Comparison of ENCODE assay signal across 24 cellular contexts in genomic region chr6:37704066-37704465, GRCh38.
"Had no signal": no experiment of that assay in that cellular context is flagged by ENCODE, and none has a peak within 500 bp of the region (broad histone marks: within the 10 kb centered on the region; RNA-seq: fewer than 3 reads in every experiment).

No MANE protein-coding gene starts in this region.

- H3K36me3 ChIP-seq: esophagus squamous epithelium, gastroesophageal sphincter, thoracic aorta, upper lobe of left lung had no signal

- ATAC-seq: activated naive CD8-positive, alpha-beta T cell treated with anti-CD3 and anti-CD28 coated beads, Interleukin-2, amount 50 U/mL, for 24 hours; activated T-cell treated with anti-CD3 and anti-CD28 coated beads, Interleukin-2, amount 50 U/mL, for 4 hours; gastroesophageal sphincter; left ventricle myocardium superior; psoas muscle; right cardiac atrium had no signal

- DNase-seq: activated CD4-positive, alpha-beta T cell treated with anti-CD3 and anti-CD28 coated beads for 4 hours; activated CD4-positive, alpha-beta T cell treated with anti-CD3 and anti-CD28 coated beads, Interleukin-2, amount 50 U/mL, for 48 hours; activated CD4-positive, CD25-positive, alpha-beta regulatory T cell; activated CD8-positive, alpha-beta memory T cell treated with anti-CD3 and anti-CD28 coated beads, Interleukin-2, amount 50 U/mL, for 48 hours; activated naive CD4-positive, alpha-beta T cell treated with Interleukin-2 at 50 U/mL for 16 hours; activated naive CD8-positive, alpha-beta T cell treated with anti-CD3 and anti-CD28 coated beads, Interleukin-2, amount 50 U/mL, for 24 hours; activated T-cell treated with anti-CD3 and anti-CD28 coated beads, Interleukin-2, amount 50 U/mL, for 4 hours; cerebellar nuclear complex; esophagus squamous epithelium; head of caudate nucleus; hypothalamus; left ventricle myocardium superior; mammary epithelial cell; nephron progenitor cell; psoas muscle; right cardiac atrium; stimulated activated CD4-positive, alpha-beta T cell treated with anti-CD3 and anti-CD28 coated beads, Interleukin-4, amount 100 ng/mL, for 24 hours; stimulated activated naive CD4-positive, alpha-beta T cell treated with Interleukin-2 at 50 U/mL for 16 hours; T1000; upper lobe of left lung had no signal

- H3K9me3 Mint-ChIP-seq: activated naive CD8-positive, alpha-beta T cell treated with anti-CD3 and anti-CD28 coated beads, Interleukin-2, amount 50 U/mL, for 24 hours; activated T-cell treated with anti-CD3 and anti-CD28 coated beads, Interleukin-2, amount 50 U/mL, for 4 hours; activated T-helper 2 cell treated with anti-CD3 and anti-CD28 coated beads, Interferon-gamma antibody, Interleukin-2, Interleukin-4, amounts not matched to agents 10 μg/mL and 5 μg/mL and 100 μg/mL, durations not matched to agents 14 hours and 24 hours and 36 hours; nephron progenitor cell; T-helper 1 cell treated with Interleukin-12 subunit alpha and Interleukin-12 subunit beta and Interleukin-4 antibody, amounts not matched to agents 30 μg/mL and 1 μg/mL, for 36 hours had no signal

- H3K9me3 ChIP-seq: esophagus squamous epithelium, gastroesophageal sphincter, psoas muscle, thoracic aorta, upper lobe of left lung had no signal

- H3K27me3 ChIP-seq: gastroesophageal sphincter had no signal

- H3K27ac Mint-ChIP-seq: activated T-helper 2 cell treated with anti-CD3 and anti-CD28 coated beads, Interferon-gamma antibody, Interleukin-2, Interleukin-4, amounts not matched to agents 10 μg/mL and 5 μg/mL and 100 μg/mL, durations not matched to agents 14 hours and 24 hours and 36 hours; T-helper 1 cell treated with Interleukin-12 subunit alpha and Interleukin-12 subunit beta and Interleukin-4 antibody, amounts not matched to agents 30 μg/mL and 1 μg/mL, for 36 hours had no signal
